In the genomic region with DNA sequence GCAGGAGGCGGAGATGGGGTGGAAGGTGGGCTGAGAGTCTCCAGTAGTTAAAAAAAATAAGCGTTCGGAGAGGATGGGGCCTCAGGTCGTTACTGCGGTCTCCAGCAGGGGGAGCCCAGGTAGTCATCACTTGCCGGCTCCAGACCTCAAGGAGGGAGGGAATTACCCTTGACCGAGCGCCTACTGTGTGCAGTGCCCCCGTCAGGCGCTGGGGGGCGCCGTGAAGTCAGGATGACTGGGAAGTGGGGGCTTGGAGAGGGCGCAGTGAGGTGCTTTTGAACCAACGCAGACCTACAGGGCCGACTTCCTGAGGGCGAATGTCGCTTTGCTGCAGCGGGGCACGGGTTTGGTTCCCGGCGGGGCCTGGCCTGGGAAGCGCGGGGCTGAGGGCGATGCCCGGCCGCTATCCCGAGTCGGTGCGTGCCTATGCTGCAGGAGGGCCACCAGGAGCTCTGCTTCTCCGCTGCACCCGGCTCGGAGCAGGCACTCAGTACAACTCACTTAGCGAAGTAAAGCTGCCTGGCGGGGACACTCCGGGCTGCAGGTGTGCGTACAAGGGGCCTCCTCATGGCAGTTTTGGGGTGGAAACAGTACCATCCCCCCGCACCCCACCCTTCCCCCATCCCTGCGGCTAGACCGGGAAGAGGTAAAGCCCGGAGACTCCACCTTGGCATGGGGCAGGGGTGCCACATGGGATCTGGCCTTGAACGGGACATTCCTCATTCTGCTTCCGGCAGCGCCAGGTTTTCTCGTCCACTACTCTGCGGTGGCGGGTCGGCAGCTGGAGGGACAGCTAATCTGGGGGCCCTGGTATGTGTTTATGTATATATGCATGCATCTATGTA, we compare ENCODE assay signal across 8 cellular contexts.
DNase-seq lines count a peak whose midpoint lies in the region; ATAC-seq and TF ChIP-seq lines count a peak whose summit lies in the region.

No MANE protein-coding gene starts in this region.

- no peak overlapping the region for H3K27ac Mint-ChIP-seq in immature natural killer cell

- H3K4me1 Mint-ChIP-seq in immature natural killer cell, result peaks cover 7 to 8% of the 10 kb centered on the region in 2 donors

- no peaks in the 10 kb centered on the region for H3K36me3 Mint-ChIP-seq in immature natural killer cell

- H3K9me3 Mint-ChIP-seq in immature natural killer cell, result no peaks in the 10 kb centered on the region

- peak; percentile 68 for TF ChIP-seq CTCF in astrocyte of the cerebellum (IDR thresholded peaks at IDR 0.05; ENCODE audit: low read depth, low read length, missing control alignments)

- in situ Hi-C loops in astrocyte of the cerebellum (cut with HindIII; ENCODE audit: low sequenced_read_pairs), result no loop called here

- H3K27me3 Mint-ChIP-seq in immature natural killer cell (ENCODE audit: low read depth in 3 of 3), result peaks cover 23 to 57% (median 46%) of the 10 kb centered on the region in 3 donors

- DNase-seq in DMS 273 (lab: John Stamatoyannopoulos, UW; ENCODE audit: unreplicated experiment) (peak; percentile 88), DMS 273 treated with DMSO at 0.1 percent for 48 hours (lab: John Stamatoyannopoulos, UW) (no peak), NCI-H1048 (lab: John Stamatoyannopoulos, UW) (peak; percentile 45), T-helper 9 cell (peak; percentile 45), astrocyte of the cerebellum (ENCODE audit: low read depth) (no peak), immature natural killer cell (peak; percentile 66 to 69 (median 67))
- DNase-seq in stimulated activated CD4-positive, alpha-beta T cell treated with anti-CD3 and anti-CD28 coated beads, Interleukin-2, amount 100 ng/mL, for 4 hours (ENCODE audit: low read depth), result peak; percentile 39

- no peak overlapping the region for H3K4me3 Mint-ChIP-seq in immature natural killer cell

- peak; percentile 71 for ATAC-seq in HG02571 (IDR thresholded peaks at IDR 0.05; ENCODE audit: unreplicated experiment)

- no peak overlapping the region for H3K4me3 ChIP-seq in astrocyte of the cerebellum (ENCODE audit: low read depth, low read length)

Comparison
In these comparisons a context has a peak if more than half of its experiments do, and no peak if none do; other contexts are left out.
1. DNase-seq: peak in DMS 273 (single experiment), NCI-H1048 (single experiment), T-helper 9 cell (single experiment), immature natural killer cell (3 of 3) and stimulated activated CD4-positive, alpha-beta T cell treated with anti-CD3 and anti-CD28 coated beads, Interleukin-2, amount 100 ng/mL, for 4 hours (single experiment); none in DMS 273 treated with DMSO at 0.1 percent for 48 hours (single experiment) and astrocyte of the cerebellum (single experiment).